In the genomic region with DNA sequence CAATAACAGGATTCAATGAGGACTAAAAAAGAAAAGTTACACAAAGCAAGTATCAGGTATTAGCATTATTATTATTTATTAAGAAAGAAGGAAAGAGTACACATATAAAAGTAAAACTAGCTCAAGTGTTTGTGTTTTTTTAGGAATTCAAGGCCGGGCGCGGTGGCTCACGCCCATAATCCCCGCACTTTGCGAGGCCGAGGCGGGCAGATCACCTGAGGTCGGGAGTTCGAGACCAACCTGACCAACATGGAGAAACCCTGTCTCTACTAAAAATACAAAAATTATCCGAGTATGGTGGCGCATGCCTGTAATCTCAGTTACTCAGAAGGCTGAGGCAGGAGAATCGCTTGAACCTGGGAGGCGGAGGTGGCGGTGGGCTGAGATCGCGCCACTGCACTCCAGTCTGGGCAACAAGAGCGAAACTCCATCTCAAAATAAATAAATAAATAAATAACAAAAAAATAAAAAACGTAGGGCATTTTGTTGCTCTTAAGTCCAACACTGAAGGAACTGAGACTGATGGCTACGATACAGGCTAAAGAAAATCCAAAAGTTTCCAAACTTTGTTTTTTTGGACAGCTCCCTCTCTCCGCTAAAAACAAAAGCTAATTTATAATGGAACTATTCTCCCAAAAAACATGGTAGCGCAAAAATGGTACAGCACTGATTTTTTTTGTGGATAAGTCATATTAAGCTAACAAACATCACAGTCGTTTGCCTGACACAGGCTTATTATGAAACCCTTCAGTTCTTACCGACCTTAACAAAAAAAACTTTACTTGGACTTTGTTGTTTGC, we compare ENCODE assay signal across 1 cellular context.
TF ChIP-seq lines count a peak whose summit lies in the region.

No MANE protein-coding gene starts in this region.

TF ChIP-seq in HEK293, 187 proteins besides CTCF, POLR2A, EP300 and RAD21 (continued from another document):
- TF ChIP-seq, protein P1, sequence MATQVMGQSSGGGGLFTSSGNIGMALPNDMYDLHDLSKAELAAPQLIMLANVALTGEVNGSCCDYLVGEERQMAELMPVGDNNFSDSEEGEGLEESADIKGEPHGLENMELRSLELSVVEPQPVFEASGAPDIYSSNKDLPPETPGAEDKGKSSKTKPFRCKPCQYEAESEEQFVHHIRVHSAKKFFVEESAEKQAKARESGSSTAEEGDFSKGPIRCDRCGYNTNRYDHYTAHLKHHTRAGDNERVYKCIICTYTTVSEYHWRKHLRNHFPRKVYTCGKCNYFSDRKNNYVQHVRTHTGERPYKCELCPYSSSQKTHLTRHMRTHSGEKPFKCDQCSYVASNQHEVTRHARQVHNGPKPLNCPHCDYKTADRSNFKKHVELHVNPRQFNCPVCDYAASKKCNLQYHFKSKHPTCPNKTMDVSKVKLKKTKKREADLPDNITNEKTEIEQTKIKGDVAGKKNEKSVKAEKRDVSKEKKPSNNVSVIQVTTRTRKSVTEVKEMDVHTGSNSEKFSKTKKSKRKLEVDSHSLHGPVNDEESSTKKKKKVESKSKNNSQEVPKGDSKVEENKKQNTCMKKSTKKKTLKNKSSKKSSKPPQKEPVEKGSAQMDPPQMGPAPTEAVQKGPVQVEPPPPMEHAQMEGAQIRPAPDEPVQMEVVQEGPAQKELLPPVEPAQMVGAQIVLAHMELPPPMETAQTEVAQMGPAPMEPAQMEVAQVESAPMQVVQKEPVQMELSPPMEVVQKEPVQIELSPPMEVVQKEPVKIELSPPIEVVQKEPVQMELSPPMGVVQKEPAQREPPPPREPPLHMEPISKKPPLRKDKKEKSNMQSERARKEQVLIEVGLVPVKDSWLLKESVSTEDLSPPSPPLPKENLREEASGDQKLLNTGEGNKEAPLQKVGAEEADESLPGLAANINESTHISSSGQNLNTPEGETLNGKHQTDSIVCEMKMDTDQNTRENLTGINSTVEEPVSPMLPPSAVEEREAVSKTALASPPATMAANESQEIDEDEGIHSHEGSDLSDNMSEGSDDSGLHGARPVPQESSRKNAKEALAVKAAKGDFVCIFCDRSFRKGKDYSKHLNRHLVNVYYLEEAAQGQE (tag by site-specific recombination; IDR thresholded peaks at IDR 0.05) = peak; percentile 53
- no peak for TF ChIP-seq GLIS1 (tag by site-specific recombination; IDR thresholded peaks at IDR 0.05)
- peak; percentile 59 for TF ChIP-seq KLF1 (tag by site-specific recombination; IDR thresholded peaks at IDR 0.05)
